24 cellular contexts compared by ENCODE assay signal in genomic region chr19:6602729-6603114, GRCh38. TPM values are rescaled to one million over a fixed set of nuclear protein-coding genes. Genes with fewer than 3 reads are reported as not detected.
DNase-seq lines count a peak whose midpoint lies in the region; ATAC-seq and TF ChIP-seq lines count a peak whose summit lies in the region.
"Had no signal": no experiment of that assay in that cellular context is flagged by ENCODE, and none has a peak within 500 bp of the region (broad histone marks: within the 10 kb centered on the region; RNA-seq: fewer than 3 reads in every experiment).

No MANE protein-coding gene starts in this region.

- no peak for TF ChIP-seq CTCF in Calu3 (IDR thresholded peaks at IDR 0.05; ENCODE audit: unreplicated experiment)

- H3K4me1 Mint-ChIP-seq in stimulated activated naive CD8-positive, alpha-beta T cell treated with anti-CD3 and anti-CD28 coated beads, Interleukin-15, Interleukin-2, amounts not matched to agents 100 ng/mL and 50 ng/mL, for 24 hours (ENCODE audit: low read depth), result peaks cover 45% of the 10 kb centered on the region
- H3K4me1 Mint-ChIP-seq in stimulated activated naive CD8-positive, alpha-beta T cell treated with anti-CD3 and anti-CD28 coated beads, Interleukin-15, amount 100 ng/mL, for 72 hours, result peaks cover 54% of the 10 kb centered on the region
- peaks cover 41% of the 10 kb centered on the region for H3K4me1 Mint-ChIP-seq in activated T-helper 17 cell treated with anti-CD3 and anti-CD28 coated beads, Interleukin-2, amount 50 U/mL, for 72 hours
- H3K4me1 Mint-ChIP-seq in Calu3 (ENCODE audit: low read depth, unreplicated experiment), result peaks cover 9% of the 10 kb centered on the region

- CTCF ChIA-PET in Calu3 (lab: Charles Lee), result no interaction called here

- no peaks in the 10 kb centered on the region for H3K36me3 ChIP-seq in MG63
- H3K36me3 ChIP-seq: left ventricle myocardium inferior had no signal

- H3K27me3 Mint-ChIP-seq in stimulated activated naive CD8-positive, alpha-beta T cell treated with anti-CD3 and anti-CD28 coated beads, Interleukin-15, Interleukin-2, amounts not matched to agents 100 ng/mL and 50 ng/mL, for 24 hours, result peaks cover 6% of the 10 kb centered on the region
- H3K27me3 Mint-ChIP-seq in stimulated activated naive CD8-positive, alpha-beta T cell treated with anti-CD3 and anti-CD28 coated beads, Interleukin-15, amount 100 ng/mL, for 72 hours, result peaks cover 2% of the 10 kb centered on the region
- no peaks in the 10 kb centered on the region for H3K27me3 Mint-ChIP-seq in activated T-helper 17 cell treated with anti-CD3 and anti-CD28 coated beads, Interleukin-2, amount 50 U/mL, for 72 hours
- H3K27me3 Mint-ChIP-seq in Calu3 (ENCODE audit: unreplicated experiment), result peaks cover 14% of the 10 kb centered on the region

- H3K27ac Mint-ChIP-seq in stimulated activated naive CD8-positive, alpha-beta T cell treated with anti-CD3 and anti-CD28 coated beads, Interleukin-15, Interleukin-2, amounts not matched to agents 100 ng/mL and 50 ng/mL, for 24 hours, result no peak overlapping the region
- H3K27ac Mint-ChIP-seq in stimulated activated naive CD8-positive, alpha-beta T cell treated with anti-CD3 and anti-CD28 coated beads, Interleukin-15, amount 100 ng/mL, for 72 hours, result no peak overlapping the region
- H3K27ac Mint-ChIP-seq in activated T-helper 17 cell treated with anti-CD3 and anti-CD28 coated beads, Interleukin-2, amount 50 U/mL, for 72 hours, result no peak overlapping the region
- no peak overlapping the region for H3K27ac Mint-ChIP-seq in Calu3 (ENCODE audit: unreplicated experiment)
- H3K27ac Mint-ChIP-seq: activated naive CD8-positive, alpha-beta T cell treated with anti-CD3 and anti-CD28 coated beads for 36 hours; activated T-helper 1 cell treated with anti-CD3 and anti-CD28 coated beads, Interleukin-12 subunit alpha, Interleukin-12 subunit beta, Interleukin-2, Interleukin-4 antibody, amounts not matched to agents 30 ng/mL and 10 ng/mL and 1 ng/mL, durations not matched to agents 14 hours and 24 hours and 36 hours; mesothelial cell of epicardium; type B pancreatic cell had no signal

- H3K36me3 Mint-ChIP-seq in stimulated activated naive CD8-positive, alpha-beta T cell treated with anti-CD3 and anti-CD28 coated beads, Interleukin-15, Interleukin-2, amounts not matched to agents 100 ng/mL and 50 ng/mL, for 24 hours (ENCODE audit: low read depth), result no peaks in the 10 kb centered on the region
- peaks cover 6% of the 10 kb centered on the region for H3K36me3 Mint-ChIP-seq in activated T-helper 17 cell treated with anti-CD3 and anti-CD28 coated beads, Interleukin-2, amount 50 U/mL, for 72 hours (ENCODE audit: low read depth)
- H3K36me3 Mint-ChIP-seq in Calu3 (ENCODE audit: insufficient read depth, unreplicated experiment), result peaks cover 5% of the 10 kb centered on the region
- H3K36me3 Mint-ChIP-seq: CD14-positive monocyte; mesothelial cell of epicardium; natural killer cell treated with Interleukin-12 subunit alpha and Interleukin-12 subunit beta and Interleukin-15 and Interleukin-18, amount 100 ng/mL, for 72 hours; type B pancreatic cell had no signal

- H3K4me3 Mint-ChIP-seq in stimulated activated naive CD8-positive, alpha-beta T cell treated with anti-CD3 and anti-CD28 coated beads, Interleukin-15, Interleukin-2, amounts not matched to agents 100 ng/mL and 50 ng/mL, for 24 hours, result peak overlapping the region; percentile 17
- H3K4me3 Mint-ChIP-seq in stimulated activated naive CD8-positive, alpha-beta T cell treated with anti-CD3 and anti-CD28 coated beads, Interleukin-15, amount 100 ng/mL, for 72 hours, result no peak overlapping the region
- peak overlapping the region; percentile 78 for H3K4me3 Mint-ChIP-seq in activated T-helper 17 cell treated with anti-CD3 and anti-CD28 coated beads, Interleukin-2, amount 50 U/mL, for 72 hours
- H3K4me3 Mint-ChIP-seq in Calu3 (ENCODE audit: low read depth, unreplicated experiment), result no peak overlapping the region
- H3K4me3 Mint-ChIP-seq: activated T-helper 1 cell treated with anti-CD3 and anti-CD28 coated beads, Interleukin-12 subunit alpha, Interleukin-12 subunit beta, Interleukin-2, Interleukin-4 antibody, amounts not matched to agents 30 ng/mL and 10 ng/mL and 1 ng/mL, durations not matched to agents 14 hours and 24 hours and 36 hours; CD14-positive monocyte; mesothelial cell of epicardium; type B pancreatic cell had no signal

- intact Hi-C loops in Calu3 (cut with micrococcal nuclease; ENCODE audit: unreplicated experiment), result no loop called here

- no peak for ATAC-seq in stimulated activated naive CD8-positive, alpha-beta T cell treated with anti-CD3 and anti-CD28 coated beads, Interleukin-15, amount 100 ng/mL, for 72 hours
- no peak for ATAC-seq in activated T-helper 17 cell treated with anti-CD3 and anti-CD28 coated beads, Interleukin-2, amount 50 U/mL, for 72 hours (replicated peaks)
- ATAC-seq in GM21390 (IDR thresholded peaks at IDR 0.05; ENCODE audit: unreplicated experiment), result no peak
- ATAC-seq: natural killer cell treated with Interleukin-12 subunit alpha and Interleukin-12 subunit beta and Interleukin-15 and Interleukin-18, amount 100 ng/mL, for 72 hours; right cardiac atrium had no signal

- no TSS peak for BruUV-seq in Calu3 (replicated peaks; lab: Mats Ljungman, UMichigan)

- no peaks in the 10 kb centered on the region for H3K9me3 ChIP-seq in MG63
- H3K9me3 ChIP-seq: left ventricle myocardium inferior, SK-N-SH had no signal

- H3K27me3 ChIP-seq in MG63, result no peaks in the 10 kb centered on the region

- no peaks in the 10 kb centered on the region for H3K9me3 Mint-ChIP-seq in stimulated activated naive CD8-positive, alpha-beta T cell treated with anti-CD3 and anti-CD28 coated beads, Interleukin-15, Interleukin-2, amounts not matched to agents 100 ng/mL and 50 ng/mL, for 24 hours
- H3K9me3 Mint-ChIP-seq in stimulated activated naive CD8-positive, alpha-beta T cell treated with anti-CD3 and anti-CD28 coated beads, Interleukin-15, amount 100 ng/mL, for 72 hours, result no peaks in the 10 kb centered on the region
- H3K9me3 Mint-ChIP-seq in activated T-helper 17 cell treated with anti-CD3 and anti-CD28 coated beads, Interleukin-2, amount 50 U/mL, for 72 hours, result no peaks in the 10 kb centered on the region
- H3K9me3 Mint-ChIP-seq in Calu3 (ENCODE audit: low read depth, unreplicated experiment), result no peaks in the 10 kb centered on the region
- H3K9me3 Mint-ChIP-seq: activated naive CD8-positive, alpha-beta T cell treated with anti-CD3 and anti-CD28 coated beads for 36 hours; activated T-helper 1 cell treated with anti-CD3 and anti-CD28 coated beads, Interleukin-12 subunit alpha, Interleukin-12 subunit beta, Interleukin-2, Interleukin-4 antibody, amounts not matched to agents 30 ng/mL and 10 ng/mL and 1 ng/mL, durations not matched to agents 14 hours and 24 hours and 36 hours; natural killer cell treated with Interleukin-12 subunit alpha and Interleukin-12 subunit beta and Interleukin-15 and Interleukin-18, amount 100 ng/mL, for 72 hours; type B pancreatic cell had no signal

- no peak for DNase-seq in stimulated activated naive CD8-positive, alpha-beta T cell treated with anti-CD3 and anti-CD28 coated beads, Interleukin-15, amount 100 ng/mL, for 72 hours
- DNase-seq in NCI-H460 (ENCODE audit: extremely low read depth, low read depth) (peak; percentile 76), Calu3 (no peak), NCI-H2171 (lab: John Stamatoyannopoulos, UW) (no peak), MG63 (no peak)
- DNase-seq: activated naive CD8-positive, alpha-beta T cell treated with anti-CD3 and anti-CD28 coated beads for 36 hours; DMS53; foreskin fibroblast; GF-D8; KG1; left ventricle myocardium inferior; NCI-H1105 treated with DMSO at 0.1 percent for 48 hours; NCI-H2029 treated with DMSO at 0.1 percent for 48 hours; right cardiac atrium; SK-N-SH; T-helper 9 cell had no signal

- no peak overlapping the region for H3K4me3 ChIP-seq in MG63
- H3K4me3 ChIP-seq: left ventricle myocardium inferior had no signal

RNA-seq across cellular contexts. Expression of gene CD70, which starts 11.8 kb away (rescaled TPM):
- total RNA-seq in NCI-H460 (2014; rRNA removed; shearing (Covaris generic)), result 136 and 144 TPM in 2 replicates
- polyA plus RNA-seq in NCI-H460 (2014; cell fraction: nucleus; rRNA removed), result 233 and 297 TPM in 2 replicates
- total RNA-seq in activated T-helper 17 cell treated with anti-CD3 and anti-CD28 coated beads, Interleukin-2, amount 50 U/mL, for 72 hours, result 10 to 100 TPM; 41.1 to 53.1 TPM
- 0.68 TPM in 1 of 2 replicates, not detected in the other for total RNA-seq in Calu3 (2022)
- 17.2 and 32.7 TPM in 2 replicates for total RNA-seq in MG63 (2014; rRNA removed; shearing (Covaris generic); ENCODE audit: low replicate concordance)
- total RNA-seq: left ventricle myocardium inferior, mesothelial cell of epicardium, right cardiac atrium had no signal
- polyA plus RNA-seq: CD14-positive monocyte, right cardiac atrium had no signal

Comparison
In these comparisons a context has a peak if more than half of its experiments do, and no peak if none do; other contexts are left out.
1. H3K4me3 Mint-ChIP-seq: peak in stimulated activated naive CD8-positive, alpha-beta T cell treated with anti-CD3 and anti-CD28 coated beads, Interleukin-15, Interleukin-2, amounts not matched to agents 100 ng/mL and 50 ng/mL, for 24 hours (single experiment) and activated T-helper 17 cell treated with anti-CD3 and anti-CD28 coated beads, Interleukin-2, amount 50 U/mL, for 72 hours (single experiment); none in stimulated activated naive CD8-positive, alpha-beta T cell treated with anti-CD3 and anti-CD28 coated beads, Interleukin-15, amount 100 ng/mL, for 72 hours (0 of 2) and Calu3 (single experiment).
2. RNA of gene CD70, which starts 11.8 kb away (total RNA-seq): 136 to 144 TPM in NCI-H460, 41.1 to 53.1 TPM in activated T-helper 17 cell treated with anti-CD3 and anti-CD28 coated beads, Interleukin-2, amount 50 U/mL, for 72 hours and 17.2 to 32.7 TPM in MG63; 0.68 TPM in Calu3; every median in the first group is over 10 times any median in the second.